ENCODE assay signal across 1 cellular context in genomic region chr6:150144294-150144868, GRCh38.
TF ChIP-seq lines count a peak whose summit lies in the region.

No MANE protein-coding gene starts in this region.

TF ChIP-seq in WTC11, 78 proteins besides CTCF, POLR2A, EP300 and RAD21 (continued from another document):
- TF ChIP-seq ZNF281 (CRISPR knock-in tag; IDR thresholded peaks at IDR 0.05) = no peak
- TF ChIP-seq, protein P1, sequence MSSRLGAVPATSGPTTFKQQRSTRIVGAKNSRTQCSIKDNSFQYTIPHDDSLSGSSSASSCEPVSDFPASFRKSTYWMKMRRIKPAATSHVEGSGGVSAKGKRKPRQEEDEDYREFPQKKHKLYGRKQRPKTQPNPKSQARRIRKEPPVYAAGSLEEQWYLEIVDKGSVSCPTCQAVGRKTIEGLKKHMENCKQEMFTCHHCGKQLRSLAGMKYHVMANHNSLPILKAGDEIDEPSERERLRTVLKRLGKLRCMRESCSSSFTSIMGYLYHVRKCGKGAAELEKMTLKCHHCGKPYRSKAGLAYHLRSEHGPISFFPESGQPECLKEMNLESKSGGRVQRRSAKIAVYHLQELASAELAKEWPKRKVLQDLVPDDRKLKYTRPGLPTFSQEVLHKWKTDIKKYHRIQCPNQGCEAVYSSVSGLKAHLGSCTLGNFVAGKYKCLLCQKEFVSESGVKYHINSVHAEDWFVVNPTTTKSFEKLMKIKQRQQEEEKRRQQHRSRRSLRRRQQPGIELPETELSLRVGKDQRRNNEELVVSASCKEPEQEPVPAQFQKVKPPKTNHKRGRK (CRISPR knock-in tag; IDR thresholded peaks at IDR 0.05; ENCODE audit: borderline replicate concordance) = no peak
- TF ChIP-seq NFE2L1 (CRISPR knock-in tag; IDR thresholded peaks at IDR 0.05) = no peak
- TF ChIP-seq, protein P2, sequence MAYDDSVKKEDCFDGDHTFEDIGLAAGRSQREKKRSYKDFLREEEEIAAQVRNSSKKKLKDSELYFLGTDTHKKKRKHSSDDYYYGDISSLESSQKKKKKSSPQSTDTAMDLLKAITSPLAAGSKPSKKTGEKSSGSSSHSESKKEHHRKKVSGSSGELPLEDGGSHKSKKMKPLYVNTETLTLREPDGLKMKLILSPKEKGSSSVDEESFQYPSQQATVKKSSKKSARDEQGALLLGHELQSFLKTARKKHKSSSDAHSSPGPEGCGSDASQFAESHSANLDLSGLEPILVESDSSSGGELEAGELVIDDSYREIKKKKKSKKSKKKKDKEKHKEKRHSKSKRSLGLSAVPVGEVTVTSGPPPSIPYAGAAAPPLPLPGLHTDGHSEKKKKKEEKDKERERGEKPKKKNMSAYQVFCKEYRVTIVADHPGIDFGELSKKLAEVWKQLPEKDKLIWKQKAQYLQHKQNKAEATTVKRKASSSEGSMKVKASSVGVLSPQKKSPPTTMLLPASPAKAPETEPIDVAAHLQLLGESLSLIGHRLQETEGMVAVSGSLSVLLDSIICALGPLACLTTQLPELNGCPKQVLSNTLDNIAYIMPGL (CRISPR knock-in tag; IDR thresholded peaks at IDR 0.05) = no peak
